ENCODE assay signal across 8 cellular contexts in the genomic region with DNA sequence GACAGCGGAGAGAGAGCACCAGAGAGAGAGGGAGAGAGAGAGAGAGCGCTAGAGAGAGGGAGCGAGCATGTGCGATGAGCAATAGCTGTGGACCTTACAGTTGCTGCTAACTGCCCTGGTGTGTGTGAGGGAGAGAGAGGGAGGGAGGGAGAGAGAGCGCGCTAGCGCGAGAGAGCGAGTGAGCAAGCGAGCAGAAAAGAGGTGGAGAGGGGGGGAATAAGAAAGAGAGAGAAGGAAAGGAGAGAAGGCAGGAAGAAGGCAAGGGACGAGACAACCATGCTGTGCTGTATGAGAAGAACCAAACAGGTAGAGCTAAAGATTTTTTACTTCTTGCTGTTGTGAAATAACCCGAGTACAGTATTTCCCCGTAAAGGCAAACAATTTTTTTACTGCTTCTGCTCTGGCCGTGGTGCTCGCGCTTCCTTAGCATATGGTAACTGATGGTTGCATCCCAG. TPM values are rescaled to one million over a fixed set of nuclear protein-coding genes. Genes with fewer than 3 reads are reported as not detected.
DNase-seq lines count a peak whose midpoint lies in the region; ATAC-seq and TF ChIP-seq lines count a peak whose summit lies in the region.

GAP43 (plus strand) TSS at position 97 of the 455 bp plus-strand sequence; CDS start at position 277, 180 bp downstream.

- no peak within 1 kb of the TSS for H2BK15ac ChIP-seq in IMR-90 (ENCODE audit: low read depth, low read length)

- H2BK120ac ChIP-seq in IMR-90 (ENCODE audit: low read depth, low read length), result no peak within 1 kb of the TSS

- no peak within 1 kb of the TSS for H3K23ac ChIP-seq in IMR-90 (ENCODE audit: low read depth, low read length)

- no peak within 1 kb of the TSS for H2BK20ac ChIP-seq in IMR-90 (ENCODE audit: low read depth, low read length)

- intact Hi-C loops in IMR-90 (cut with micrococcal nuclease) (no loop called here), left ventricle myocardium inferior (cut with micrococcal nuclease) (no loop called here)

- 3% methylated on average over 6 of the region's 16 CpGs; no CpG with 5 or more reads in 1 of the 2 experiments for WGBS in IMR-90 (ENCODE audit: extremely low coverage in 2 of 2, insufficient read length in 1 of 2), 2 experiments

- CTCF ChIA-PET in IMR-90 (lab: Yijun Ruan, JAX), result interaction anchor here (0.7 to 1.5 kb wide), 3 partner anchors 16 to 84 kb away, joined by 3 to 4 read pairs (median 3); no protein-coding TSS in a partner anchor

- peak; percentile 79 for DNase-seq in AG20443 (ENCODE audit: low spot score)
- DNase-seq in IMR-90, result peak; percentile 86
- peak; percentile 3 for DNase-seq in activated naive CD8-positive, alpha-beta T cell treated with anti-CD3 and anti-CD28 coated beads for 36 hours
- peak; percentile 25 for DNase-seq in left ventricle myocardium inferior
- DNase-seq in pons (ENCODE audit: low spot score), result peak; percentile 37
- DNase-seq in mesenteric fat pad (ENCODE audit: low spot score), result no peak

- TF ChIP-seq POLR2A in IMR-90 (IDR thresholded peaks at IDR 0.05; ENCODE audit: low read depth, low read length) (no peak), GM18505 (IDR thresholded peaks at IDR 0.05; ENCODE audit: borderline replicate concordance, extremely low read depth, insufficient read depth, insufficient read length) (no peak)

- H4K8ac ChIP-seq in IMR-90 (ENCODE audit: low read depth in 2 of 2, low read length in 2 of 2), result no peak within 1 kb of the TSS

- H2AFZ ChIP-seq in IMR-90 (replicated peaks; ENCODE audit: low read length, poor library complexity), result peak within 1 kb of the TSS; percentile 69

- dilution Hi-C loops in IMR-90 (cut with HindIII; ENCODE audit: low sequenced_read_pairs, unreplicated experiment), result no loop called here

- H3K4me1 Mint-ChIP-seq in activated naive CD8-positive, alpha-beta T cell treated with anti-CD3 and anti-CD28 coated beads for 36 hours, result peaks cover 18% of the 10 kb centered on the region

- no peaks in the 10 kb centered on the region for H3K36me3 Mint-ChIP-seq in activated naive CD8-positive, alpha-beta T cell treated with anti-CD3 and anti-CD28 coated beads for 36 hours

- peaks cover 3% of the 10 kb centered on the region; the same call in 1 of the 2 replicates for H3K4me1 ChIP-seq in IMR-90 (ENCODE audit: control insufficient read depth, insufficient read depth, low read length)
- peaks cover 11% of the 10 kb centered on the region for H3K4me1 ChIP-seq in left ventricle myocardium inferior

- H3K27ac ChIP-seq in IMR-90 (ENCODE audit: insufficient read depth, low read length) (no peak within 1 kb of the TSS), left ventricle myocardium inferior (replicated peaks) (no peak within 1 kb of the TSS)

- 0 out of 2 replicates have a peak, but pooled peaks have one; percentile 12 for TF ChIP-seq RAD21 in IMR-90 (IDR thresholded peaks at IDR 0.05; ENCODE audit: low read length)

- peak; percentile 99 for ATAC-seq in IMR-90 (ENCODE audit: low read depth)
- ATAC-seq in HG03520 (IDR thresholded peaks at IDR 0.05; ENCODE audit: unreplicated experiment), result no peak
- no peak for ATAC-seq in GM18505 (IDR thresholded peaks at IDR 0.05; ENCODE audit: unreplicated experiment)

- H3K36me3 ChIP-seq in IMR-90 (ENCODE audit: control insufficient read depth, insufficient read depth, low read length), result no peaks in the 10 kb centered on the region
- H3K36me3 ChIP-seq in left ventricle myocardium inferior, result no peaks in the 10 kb centered on the region

- 0 out of 2 replicates have a peak within 1 kb of the TSS, but pooled peaks have one; percentile 1 for H3K9ac ChIP-seq in IMR-90 (ENCODE audit: low read depth, low read length)

- no peak within 1 kb of the TSS for H4K91ac ChIP-seq in IMR-90 (ENCODE audit: insufficient read depth, low read depth, low read length)

- peak within 1 kb of the TSS; percentile 84 for H3K4me2 ChIP-seq in IMR-90 (ENCODE audit: low read depth, low read length)

- no peak within 1 kb of the TSS for H3K14ac ChIP-seq in IMR-90 (replicated peaks; ENCODE audit: low read depth, low read length)

- peaks cover 24% of the 10 kb centered on the region for H3K27me3 ChIP-seq in IMR-90 (ENCODE audit: control insufficient read depth, insufficient read depth, low read length)
- H3K27me3 ChIP-seq in left ventricle myocardium inferior (ENCODE audit: low read depth), result peaks cover 52% of the 10 kb centered on the region

- H4K5ac ChIP-seq in IMR-90 (ENCODE audit: low read depth, low read length), result no peak within 1 kb of the TSS

- H3K18ac ChIP-seq in IMR-90 (ENCODE audit: low read depth, low read length), result no peak within 1 kb of the TSS

- BruUV-seq in IMR-90 (replicated peaks; lab: Mats Ljungman, UMichigan), result no TSS peak

- no peaks in the 10 kb centered on the region for H3K79me1 ChIP-seq in IMR-90 (ENCODE audit: low read depth in 1 of 2, low read length in 2 of 2)

- H3K27me3 Mint-ChIP-seq in activated naive CD8-positive, alpha-beta T cell treated with anti-CD3 and anti-CD28 coated beads for 36 hours, result peaks cover 47% of the 10 kb centered on the region

- TF ChIP-seq CTCF in IMR-90 (conservative IDR thresholded peaks at IDR 0.05; ENCODE audit: low read depth, low read length) (no peak), left ventricle myocardium inferior (IDR thresholded peaks at IDR 0.05; ENCODE audit: borderline replicate concordance) (no peak)

- POLR2A ChIA-PET in IMR-90 (lab: Charles Lee; ENCODE audit: unreplicated experiment), result interaction anchor here (0.7 kb wide), 1 partner anchor 268 kb away, joined by 3 read pairs; no protein-coding TSS in a partner anchor

- no peak within 1 kb of the TSS for H3K56ac ChIP-seq in IMR-90 (ENCODE audit: extremely low read depth, insufficient read depth, low read length)

- no peaks in the 10 kb centered on the region for H4K20me1 ChIP-seq in IMR-90 (ENCODE audit: insufficient read depth, low read length)

- H3K27ac Mint-ChIP-seq in activated naive CD8-positive, alpha-beta T cell treated with anti-CD3 and anti-CD28 coated beads for 36 hours, result no peak within 1 kb of the TSS

- H3K4me3 ChIP-seq in IMR-90 (ENCODE audit: insufficient read depth, low read depth, low read length), result peak within 1 kb of the TSS; percentile 37
- H3K4me3 ChIP-seq in left ventricle myocardium inferior, result peak within 1 kb of the TSS; percentile 53

- H3K4me3 Mint-ChIP-seq in activated naive CD8-positive, alpha-beta T cell treated with anti-CD3 and anti-CD28 coated beads for 36 hours, result peak within 1 kb of the TSS; percentile 48

- no peak within 1 kb of the TSS for H3K4ac ChIP-seq in IMR-90 (ENCODE audit: low read depth, low read length)

- H3K9me1 ChIP-seq in IMR-90 (ENCODE audit: insufficient read depth, low read length), result no peaks in the 10 kb centered on the region

- H3K9me3 ChIP-seq in IMR-90 (ENCODE audit: control insufficient read depth, insufficient read depth, low read length), result no peaks in the 10 kb centered on the region
- no peaks in the 10 kb centered on the region for H3K9me3 ChIP-seq in left ventricle myocardium inferior (replicated peaks)

- in situ Hi-C loops in IMR-90 (cut with MboI; ENCODE audit: low sequenced_read_pairs), result no loop called here

- no peaks in the 10 kb centered on the region for H3K9me3 Mint-ChIP-seq in activated naive CD8-positive, alpha-beta T cell treated with anti-CD3 and anti-CD28 coated beads for 36 hours

- no peak within 1 kb of the TSS for H2AK9ac ChIP-seq in IMR-90 (replicated peaks; ENCODE audit: low read depth, low read length, poor library complexity)

- H2AK5ac ChIP-seq in IMR-90 (ENCODE audit: low read depth, low read length), result no peak within 1 kb of the TSS

- no peak within 1 kb of the TSS for H2BK5ac ChIP-seq in IMR-90 (ENCODE audit: low read depth, low read length, poor library complexity, severe bottlenecking)

TF ChIP-seq in IMR-90, 13 proteins besides CTCF, POLR2A, EP300 and RAD21 (continues in another document):
- TF ChIP-seq FOS (IDR thresholded peaks at IDR 0.05; ENCODE audit: low read depth, low read length), result no peak
- TF ChIP-seq, protein P1, sequence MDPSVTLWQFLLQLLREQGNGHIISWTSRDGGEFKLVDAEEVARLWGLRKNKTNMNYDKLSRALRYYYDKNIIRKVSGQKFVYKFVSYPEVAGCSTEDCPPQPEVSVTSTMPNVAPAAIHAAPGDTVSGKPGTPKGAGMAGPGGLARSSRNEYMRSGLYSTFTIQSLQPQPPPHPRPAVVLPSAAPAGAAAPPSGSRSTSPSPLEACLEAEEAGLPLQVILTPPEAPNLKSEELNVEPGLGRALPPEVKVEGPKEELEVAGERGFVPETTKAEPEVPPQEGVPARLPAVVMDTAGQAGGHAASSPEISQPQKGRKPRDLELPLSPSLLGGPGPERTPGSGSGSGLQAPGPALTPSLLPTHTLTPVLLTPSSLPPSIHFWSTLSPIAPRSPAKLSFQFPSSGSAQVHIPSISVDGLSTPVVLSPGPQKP (IDR thresholded peaks at IDR 0.05; ENCODE audit: borderline replicate concordance, low read depth, low read length), result no peak
- no peak for TF ChIP-seq RCOR1 (IDR thresholded peaks at IDR 0.05; ENCODE audit: insufficient replicate concordance, low read length)
- TF ChIP-seq CHD1 (IDR thresholded peaks at IDR 0.05; ENCODE audit: low read depth, low read length), result no peak
- peak; percentile 60; the same call in 1 of the 2 replicates for TF ChIP-seq BHLHE40 (IDR thresholded peaks at IDR 0.05; ENCODE audit: low read depth, low read length)
- TF ChIP-seq MXI1 (IDR thresholded peaks at IDR 0.05; ENCODE audit: borderline replicate concordance, low read depth, low read length), result no peak
- TF ChIP-seq NFE2L2 (IDR thresholded peaks at IDR 0.05; ENCODE audit: low read depth, low read length), result no peak
- TF ChIP-seq CEBPB (IDR thresholded peaks at IDR 0.05; ENCODE audit: low read depth, low read length), result peak; percentile 0; the same call in 1 of the 2 replicates
- 0 out of 2 replicates have a peak, but pooled peaks have one; percentile 12 for TF ChIP-seq SMC3 (IDR thresholded peaks at IDR 0.05; ENCODE audit: low read depth, low read length)
- TF ChIP-seq MAFK (IDR thresholded peaks at IDR 0.05; ENCODE audit: low read depth, low read length), result no peak
- no peak for TF ChIP-seq RFX5 (IDR thresholded peaks at IDR 0.05; ENCODE audit: low read depth, low read length)
- peak; percentile 75; the same call in 1 of the 2 replicates for TF ChIP-seq MAZ (IDR thresholded peaks at IDR 0.05; ENCODE audit: borderline replicate concordance, low read depth, low read length)

RNA-seq across cellular contexts. Expression of gene GAP43, which starts in this region (rescaled TPM):
- total RNA-seq in IMR-90 (2012; rRNA removed), result 0.36 and 0.56 TPM in 2 replicates
- 0.50 and 0.51 TPM in 2 replicates for polyA plus RNA-seq in IMR-90 (2012; rRNA removed)
- polyA plus RNA-seq in IMR-90 (2012; cell fraction: cytosol; rRNA removed), result 0.18 and 0.34 TPM in 2 replicates
- 0.10 and 0.17 TPM in 2 replicates for polyA plus RNA-seq in IMR-90 (2012; cell fraction: nucleus; rRNA removed; ENCODE audit: low replicate concordance)
- under 1 TPM in 1 of 2 experiments, not detected in 1; 0.16 TPM for total RNA-seq in activated naive CD8-positive, alpha-beta T cell treated with anti-CD3 and anti-CD28 coated beads for 36 hours
- total RNA-seq in left ventricle myocardium inferior, result 1.2 TPM
- total RNA-seq in mesenteric fat pad, result not detected

Comparison
In these comparisons a context has a peak if more than half of its experiments do, and no peak if none do; other contexts are left out.
1. Peak in DNase-seq, ATAC-seq, H3K4me3 ChIP-seq, H3K9ac ChIP-seq and H3K4me2 ChIP-seq in IMR-90; RNA of the gene not detected or under 1 TPM.
2. Peak in DNase-seq in activated naive CD8-positive, alpha-beta T cell treated with anti-CD3 and anti-CD28 coated beads for 36 hours; RNA of the gene not detected or under 1 TPM.